23 cellular contexts compared by ENCODE assay signal in the genomic region with DNA sequence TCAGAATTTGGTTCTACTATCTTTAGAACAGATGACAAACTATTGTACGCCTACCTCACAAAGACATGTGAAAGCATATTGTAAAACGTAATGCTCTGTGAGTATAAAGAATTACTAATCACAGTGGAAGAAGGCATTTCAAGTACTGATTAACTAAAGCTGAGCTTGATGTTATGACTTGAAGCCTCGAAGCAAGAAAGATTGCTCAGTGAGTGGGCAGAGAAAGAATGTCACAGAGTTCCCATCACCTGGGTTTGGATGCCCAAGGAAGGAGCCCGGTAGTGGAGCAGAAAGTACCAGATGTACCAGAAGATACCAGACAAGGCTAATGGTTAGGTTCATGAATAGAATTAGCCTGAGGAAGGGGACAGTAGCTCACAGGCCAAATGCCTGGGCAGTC. TPM values are rescaled to one million over a fixed set of nuclear protein-coding genes. Genes with fewer than 3 reads are reported as not detected.
"Had no signal": no experiment of that assay in that cellular context is flagged by ENCODE, and none has a peak within 500 bp of the region (broad histone marks: within the 10 kb centered on the region; RNA-seq: fewer than 3 reads in every experiment).

No MANE protein-coding gene starts in this region.

- H3K36me3 ChIP-seq: colonic mucosa, heart left ventricle, left ventricle myocardium inferior, lower lobe of right lung, pancreas, spleen, transverse colon had no signal

- H3K27ac ChIP-seq: colonic mucosa, heart left ventricle, left ventricle myocardium inferior, lower lobe of right lung, pancreas, spleen, testis, transverse colon had no signal

- ATAC-seq: heart left ventricle; lower lobe of right lung; natural killer cell treated with Interleukin-12 subunit alpha and Interleukin-12 subunit beta and Interleukin-15 and Interleukin-18, amount 100 ng/mL, for 72 hours; pancreas; sciatic nerve; stimulated activated naive B cell treated with anti-CD40 and anti-IgM and Interleukin-4, amounts not matched to agents 10 μg/mL and 1 μg/mL and 100 μg/mL, for 72 hours; stimulated activated naive CD8-positive, alpha-beta T cell treated with anti-CD3 and anti-CD28 coated beads, Interleukin-15, amount 100 ng/mL, for 72 hours had no signal

- H3K4me1 ChIP-seq: colonic mucosa, heart left ventricle, left ventricle myocardium inferior, lower lobe of right lung, pancreas, spleen, transverse colon had no signal

- H3K27me3 ChIP-seq: colonic mucosa, pancreas, testis, transverse colon had no signal

- DNase-seq: colonic mucosa; dermis blood vessel endothelial cell; endodermal cell; foreskin melanocyte; heart left ventricle; hippocampal formation; left ventricle myocardium inferior; lower lobe of right lung; mesenchymal stem cell; midbrain; occipital lobe; pancreas; spleen; stimulated activated CD4-positive, alpha-beta T cell treated with anti-CD3 and anti-CD28 coated beads, Interleukin-15, amount 100 ng/mL, for 24 hours; stimulated activated CD4-positive, alpha-beta T cell treated with anti-CD3 and anti-CD28 coated beads, Interleukin-1b, Interleukin-23, amount 100 ng/mL, for 48 hours; stimulated activated CD4-positive, alpha-beta T cell treated with anti-CD3 and anti-CD28 coated beads, Interleukin-4, amount 100 ng/mL, for 24 hours; stimulated activated naive B cell treated with anti-CD40 and anti-IgM and Interleukin-4, amounts not matched to agents 10 μg/mL and 1 μg/mL and 100 μg/mL, for 72 hours; stimulated activated naive CD8-positive, alpha-beta T cell treated with anti-CD3 and anti-CD28 coated beads, Interleukin-15, amount 100 ng/mL, for 72 hours; transverse colon had no signal

- H3K4me3 ChIP-seq: colonic mucosa, heart left ventricle, left ventricle myocardium inferior, lower lobe of right lung, pancreas, spleen, testis, transverse colon had no signal

- H3K9me3 ChIP-seq: colonic mucosa, heart left ventricle, left ventricle myocardium inferior, lower lobe of right lung, pancreas, testis, transverse colon had no signal

RNA-seq across cellular contexts. Expression of a gene that starts 39.5 kb away (rescaled TPM):
- total RNA-seq: endothelial cell of umbilical vein had no signal
